Comparison of ENCODE assay signal across 24 cellular contexts in genomic region chr7:33986456-33986855, GRCh38.
DNase-seq lines count a peak whose midpoint lies in the region; ATAC-seq, FAIRE-seq and TF ChIP-seq lines count a peak whose summit lies in the region.
"Had no signal": no experiment of that assay in that cellular context is flagged by ENCODE, and none has a peak within 500 bp of the region (broad histone marks: within the 10 kb centered on the region; RNA-seq: fewer than 3 reads in every experiment).

No MANE protein-coding gene starts in this region.

- H3K9me2 ChIP-seq in HCT116 (ENCODE audit: insufficient read depth) = no peaks in the 10 kb centered on the region; the same call in 1 of the 2 replicates

- BruUV-seq in HCT116 (replicated peaks; lab: Mats Ljungman, UMichigan) = no TSS peak

- POLR2A ChIA-PET in HCT116 (lab: Charles Lee) = no interaction called here

- ATAC-seq in HCT116 (no peak), HG03196 (IDR thresholded peaks at IDR 0.05; ENCODE audit: unreplicated experiment) (no peak)
- ATAC-seq: CD8-positive, alpha-beta T cell; K562; naive thymus-derived CD8-positive, alpha-beta T cell; stimulated activated naive B cell treated with anti-CD40 and anti-IgM and Interleukin-4, amounts not matched to agents 10 μg/mL and 1 μg/mL and 100 μg/mL, for 72 hours had no signal

- CTCF ChIA-PET in HCT116 (lab: Charles Lee) = interaction anchor here (1.4 kb wide), 1 partner anchor 102 kb away, joined by 5 read pairs; no protein-coding TSS in a partner anchor

- peak overlapping the region; percentile 29 for H2AFZ ChIP-seq in HCT116 (ENCODE audit: low read depth, low read length, poor library complexity, severe bottlenecking)

- H3K27ac ChIP-seq in HCT116 (ENCODE audit: low read depth, low read length) (no peak overlapping the region), temporal lobe (ENCODE audit: low read depth, low read length) (peak overlapping the region; percentile 45)
- H3K27ac ChIP-seq: VCaP had no signal

- no peaks in the 10 kb centered on the region for H4K20me1 ChIP-seq in HCT116 (ENCODE audit: insufficient read depth)

- intact Hi-C loops in HCT116 (cut with micrococcal nuclease) = no loop called here

- peaks cover 16 to 25% of the 10 kb centered on the region in 2 experiments for H3K4me1 ChIP-seq in HCT116 (ENCODE audit: control insufficient read depth in 1 of 2, insufficient read depth in 2 of 2, low read length in 2 of 2)

- no peak for TF ChIP-seq CTCF in HCT116 (IDR thresholded peaks at IDR 0.05 in 2 of 3, conservative IDR thresholded peaks at IDR 0.05 in 1 of 3; ENCODE audit: borderline replicate concordance in 1 of 3, insufficient read depth in 1 of 3, low read depth in 2 of 3, low read length in 2 of 3)
- TF ChIP-seq CTCF in WI38 (IDR thresholded peaks at IDR 0.05; ENCODE audit: low read depth, low read length) = no peak

- RAD21 ChIA-PET in HCT116 (lab: Charles Lee; ENCODE audit: low non-redundant PET in 1 of 2, low total read pairs in 2 of 2, uncharacterized antibody in 2 of 2, unreplicated experiment in 2 of 2) = no interaction called here

- no peaks in the 10 kb centered on the region for H3K79me2 ChIP-seq in HCT116 (ENCODE audit: insufficient read depth, low read length)

- no peak overlapping the region for H3K4me3 ChIP-seq in HCT116 (replicated peaks in 1 of 2; ENCODE audit: low read depth in 1 of 2, low read length in 2 of 2)
- H3K4me3 ChIP-seq in WI38 (ENCODE audit: low read depth, low read length) = peak overlapping the region; percentile 23
- H3K4me3 ChIP-seq: K562, MG63 had no signal

- H3K9ac ChIP-seq in HCT116 (ENCODE audit: low read length) = no peak overlapping the region

- DNase-seq in HCT116 (ENCODE audit: low read depth, low spot score) = no peak
- DNase-seq in iris pigment epithelial cell (ENCODE audit: low read depth) = peak; percentile 38
- no peak for DNase-seq in H54 (ENCODE audit: insufficient read length, low spot score)
- no peak for DNase-seq in GM12892 (ENCODE audit: insufficient read length)
- DNase-seq: activated CD4-positive, alpha-beta T cell treated with anti-CD3 and anti-CD28 coated beads, Interleukin-2, amount 10 ng/mL, durations not matched to agents 7 days and 5 days; activated naive CD4-positive, alpha-beta T cell; activated T-cell treated with anti-CD3 and anti-CD28 coated beads, Interleukin-2, amount 50 U/mL, for 48 hours; CD8-positive, alpha-beta T cell; central memory CD4-positive, alpha-beta T cell; dermis blood vessel endothelial cell; GDM1; naive thymus-derived CD8-positive, alpha-beta T cell; NCI-H1436; NCI-H2171; NCI-H524; stimulated activated CD4-positive, alpha-beta T cell treated with anti-CD3 and anti-CD28 coated beads, Interleukin-12 subunit alpha, Interleukin-12 subunit beta, amount 100 ng/mL, for 4 hours; stimulated activated CD4-positive, alpha-beta T cell treated with anti-CD3 and anti-CD28 coated beads, Interleukin-4, amount 100 ng/mL, for 24 hours; stimulated activated naive B cell treated with anti-CD40 and anti-IgM and Interleukin-4, amounts not matched to agents 10 μg/mL and 1 μg/mL and 100 μg/mL, for 72 hours had no signal

- no peak for TF ChIP-seq RAD21 in HCT116 (IDR thresholded peaks at IDR 0.05; ENCODE audit: low read depth)

- no peaks in the 10 kb centered on the region for H3K36me3 ChIP-seq in HCT116 (ENCODE audit: control insufficient read depth in 1 of 2, insufficient read depth in 2 of 2, low read length in 2 of 2)

- peak overlapping the region; percentile 1; the same call in 1 of the 2 replicates for H3K4me2 ChIP-seq in HCT116 (ENCODE audit: low read length)

- TF ChIP-seq POLR2A in HCT116 (IDR thresholded peaks at IDR 0.05; ENCODE audit: borderline replicate concordance, extremely low read depth, insufficient read depth, insufficient read length) = no peak
- no peak for TF ChIP-seq POLR2A in H54 (IDR thresholded peaks at IDR 0.05; ENCODE audit: low read depth, low read length)
- TF ChIP-seq POLR2A in GM12892 (IDR thresholded peaks at IDR 0.05; ENCODE audit: low read depth, low read length) = no peak

- no peaks in the 10 kb centered on the region for H3K27me3 ChIP-seq in HCT116 (ENCODE audit: insufficient read depth, low read length)
- H3K27me3 ChIP-seq: MG63 had no signal

- no peak for FAIRE-seq in H54 (lab: Jason Lieb, UNC)
- no peak for FAIRE-seq in GM12892 (lab: Jason Lieb, UNC)
- FAIRE-seq: K562 had no signal

- no peaks in the 10 kb centered on the region for H3K9me3 ChIP-seq in HCT116 (ENCODE audit: control insufficient read depth in 1 of 2, insufficient read depth in 1 of 2, low read depth in 1 of 2, low read length in 2 of 2)

TF ChIP-seq in HCT116, 20 proteins besides CTCF, POLR2A, EP300 and RAD21:
- TF ChIP-seq CBX3 (IDR thresholded peaks at IDR 0.05; ENCODE audit: low read depth) = no peak
- no peak for TF ChIP-seq SP1 (IDR thresholded peaks at IDR 0.05; ENCODE audit: low read depth)
- TF ChIP-seq ZNF274 (IDR thresholded peaks at IDR 0.05; ENCODE audit: low read depth, low read length) = no peak
- no peak for TF ChIP-seq FOSL1 (IDR thresholded peaks at IDR 0.05; ENCODE audit: low read depth)
- no peak for TF ChIP-seq ATF3 (IDR thresholded peaks at IDR 0.05)
- no peak for TF ChIP-seq REST (IDR thresholded peaks at IDR 0.05; ENCODE audit: low read depth)
- no peak for TF ChIP-seq EZH2 (IDR thresholded peaks at IDR 0.05)
